13 cellular contexts compared by ENCODE assay signal in the genomic region with DNA sequence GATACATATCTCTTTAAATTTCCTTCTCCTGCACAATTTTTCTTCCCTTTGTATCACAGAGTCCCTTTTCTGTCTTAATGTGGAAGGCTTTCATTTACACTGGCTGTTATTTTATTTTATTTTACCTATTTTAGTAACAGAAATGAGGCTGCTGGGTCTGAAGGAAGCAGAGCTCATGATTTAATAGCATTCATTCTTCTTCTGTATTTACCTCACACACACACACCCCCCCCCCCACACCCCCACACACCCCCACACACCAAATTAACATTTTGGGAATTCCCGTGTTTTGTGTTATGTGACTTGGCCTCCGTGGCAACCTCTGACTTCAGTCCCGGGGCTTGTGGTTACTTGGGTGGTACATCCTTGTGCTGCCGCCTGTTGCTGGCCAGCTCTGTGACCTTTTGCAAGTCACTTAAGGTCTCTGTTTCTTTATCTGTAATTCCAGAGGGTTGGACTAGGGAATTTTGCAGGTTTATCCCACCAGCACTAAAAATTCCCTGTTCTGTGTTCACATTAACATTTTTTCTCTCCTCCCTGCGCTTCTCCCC.
A peak's percentile ranks its signal among the peaks of the same experiment; 100 is the strongest.
DNase-seq lines count a peak whose midpoint lies in the region; ATAC-seq and TF ChIP-seq lines count a peak whose summit lies in the region.
"Had no signal": no experiment of that assay in that cellular context is flagged by ENCODE, and none has a peak within 500 bp of the region (broad histone marks: within the 10 kb centered on the region; RNA-seq: fewer than 3 reads in every experiment).

No MANE protein-coding gene starts in this region.

- peaks cover 0 to 6% of the 10 kb centered on the region in 2 donors for H3K36me3 Mint-ChIP-seq in activated naive CD4-positive, alpha-beta T cell treated with anti-CD3 and anti-CD28 coated beads, Interleukin-2, amount 50 U/mL, for 72 hours

- H3K27ac Mint-ChIP-seq in activated naive CD4-positive, alpha-beta T cell treated with anti-CD3 and anti-CD28 coated beads, Interleukin-2, amount 50 U/mL, for 72 hours, result no peak overlapping the region

- ATAC-seq in activated naive CD4-positive, alpha-beta T cell treated with anti-CD3 and anti-CD28 coated beads, Interleukin-2, amount 50 U/mL, for 72 hours, result peak; percentile 59 to 71
- ATAC-seq in SK-N-SH treated with all-trans-retinoic acid at 6 μM for 48 hours, result no peak
- no peak for ATAC-seq in HG02623 (IDR thresholded peaks at IDR 0.05; ENCODE audit: unreplicated experiment)
- ATAC-seq: esophagus mucosa had no signal

- no peaks in the 10 kb centered on the region for H3K9me3 Mint-ChIP-seq in activated naive CD4-positive, alpha-beta T cell treated with anti-CD3 and anti-CD28 coated beads, Interleukin-2, amount 50 U/mL, for 72 hours
- H3K9me3 Mint-ChIP-seq: neural crest cell had no signal

- peak; percentile 49 for DNase-seq in AG08395 (ENCODE audit: low spot score)
- DNase-seq in GM03348 (ENCODE audit: low spot score), result peak; percentile 48
- DNase-seq in activated naive CD4-positive, alpha-beta T cell treated with anti-CD3 and anti-CD28 coated beads, Interleukin-2, amount 50 U/mL, for 72 hours (ENCODE audit: low spot score in 2 of 2), result no peak
- peak; percentile 69 for DNase-seq in islet precursor cell
- no peak for DNase-seq in occipital lobe (lab: John Stamatoyannopoulos, UW)
- no peak for DNase-seq in NCI-H1694 (lab: John Stamatoyannopoulos, UW)
- DNase-seq: caudate nucleus, KBM-7, NCI-H2029 treated with DMSO at 0.1 percent for 48 hours had no signal

TF ChIP-seq in SK-N-SH treated with all-trans-retinoic acid at 6 μM for 48 hours, 23 proteins besides CTCF, POLR2A, EP300 and RAD21:
- no peak for TF ChIP-seq RARB (CRISPR knock-in tag; IDR thresholded peaks at IDR 0.05)
- TF ChIP-seq, protein P1, sequence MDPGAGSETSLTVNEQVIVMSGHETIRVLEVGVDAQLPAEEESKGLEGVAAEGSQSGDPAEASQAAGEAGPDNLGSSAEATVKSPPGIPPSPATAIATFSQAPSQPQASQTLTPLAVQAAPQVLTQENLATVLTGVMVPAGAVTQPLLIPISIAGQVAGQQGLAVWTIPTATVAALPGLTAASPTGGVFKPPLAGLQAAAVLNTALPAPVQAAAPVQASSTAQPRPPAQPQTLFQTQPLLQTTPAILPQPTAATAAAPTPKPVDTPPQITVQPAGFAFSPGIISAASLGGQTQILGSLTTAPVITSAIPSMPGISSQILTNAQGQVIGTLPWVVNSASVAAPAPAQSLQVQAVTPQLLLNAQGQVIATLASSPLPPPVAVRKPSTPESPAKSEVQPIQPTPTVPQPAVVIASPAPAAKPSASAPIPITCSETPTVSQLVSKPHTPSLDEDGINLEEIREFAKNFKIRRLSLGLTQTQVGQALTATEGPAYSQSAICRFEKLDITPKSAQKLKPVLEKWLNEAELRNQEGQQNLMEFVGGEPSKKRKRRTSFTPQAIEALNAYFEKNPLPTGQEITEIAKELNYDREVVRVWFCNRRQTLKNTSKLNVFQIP (CRISPR knock-in tag; IDR thresholded peaks at IDR 0.05; ENCODE audit: borderline replicate concordance, low read depth), result no peak
- TF ChIP-seq ZFP3 (CRISPR knock-in tag; IDR thresholded peaks at IDR 0.05), result no peak
- no peak for TF ChIP-seq ESRRG (CRISPR knock-in tag; IDR thresholded peaks at IDR 0.05)
- no peak for TF ChIP-seq PPARA (CRISPR knock-in tag; IDR thresholded peaks at IDR 0.05; ENCODE audit: borderline replicate concordance)
- TF ChIP-seq ZC3H10 (CRISPR knock-in tag; IDR thresholded peaks at IDR 0.05), result no peak
- no peak for TF ChIP-seq TCF4 (CRISPR knock-in tag; IDR thresholded peaks at IDR 0.05; ENCODE audit: borderline replicate concordance)
- TF ChIP-seq ISL1 (CRISPR knock-in tag; IDR thresholded peaks at IDR 0.05), result no peak
- TF ChIP-seq ZFP30 (CRISPR knock-in tag; IDR thresholded peaks at IDR 0.05), result no peak
- TF ChIP-seq GLIS3 (CRISPR knock-in tag; IDR thresholded peaks at IDR 0.05), result no peak
- TF ChIP-seq OSR1 (CRISPR knock-in tag; IDR thresholded peaks at IDR 0.05), result no peak
- TF ChIP-seq, protein P2, sequence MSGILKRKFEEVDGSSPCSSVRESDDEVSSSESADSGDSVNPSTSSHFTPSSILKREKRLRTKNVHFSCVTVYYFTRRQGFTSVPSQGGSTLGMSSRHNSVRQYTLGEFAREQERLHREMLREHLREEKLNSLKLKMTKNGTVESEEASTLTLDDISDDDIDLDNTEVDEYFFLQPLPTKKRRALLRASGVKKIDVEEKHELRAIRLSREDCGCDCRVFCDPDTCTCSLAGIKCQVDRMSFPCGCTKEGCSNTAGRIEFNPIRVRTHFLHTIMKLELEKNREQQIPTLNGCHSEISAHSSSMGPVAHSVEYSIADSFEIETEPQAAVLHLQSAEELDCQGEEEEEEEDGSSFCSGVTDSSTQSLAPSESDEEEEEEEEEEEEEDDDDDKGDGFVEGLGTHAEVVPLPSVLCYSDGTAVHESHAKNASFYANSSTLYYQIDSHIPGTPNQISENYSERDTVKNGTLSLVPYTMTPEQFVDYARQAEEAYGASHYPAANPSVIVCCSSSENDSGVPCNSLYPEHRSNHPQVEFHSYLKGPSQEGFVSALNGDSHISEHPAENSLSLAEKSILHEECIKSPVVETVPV (CRISPR knock-in tag; IDR thresholded peaks at IDR 0.05), result no peak
- TF ChIP-seq ZNF565 (CRISPR knock-in tag; conservative IDR thresholded peaks at IDR 0.05; ENCODE audit: low read depth), result no peak

Comparison
In these comparisons a context has a peak if more than half of its experiments do, and no peak if none do; other contexts are left out.
1. DNase-seq: peak in AG08395 (single experiment), GM03348 (single experiment) and islet precursor cell (single experiment); none in activated naive CD4-positive, alpha-beta T cell treated with anti-CD3 and anti-CD28 coated beads, Interleukin-2, amount 50 U/mL, for 72 hours (0 of 2), occipital lobe (single experiment) and NCI-H1694 (single experiment).
2. ATAC-seq: peak in activated naive CD4-positive, alpha-beta T cell treated with anti-CD3 and anti-CD28 coated beads, Interleukin-2, amount 50 U/mL, for 72 hours (2 of 2); none in SK-N-SH treated with all-trans-retinoic acid at 6 μM for 48 hours (single experiment) and HG02623 (single experiment).